In genomic region chr19:43674630-43674982, GRCh38 we compare ENCODE assay signal across 14 cellular contexts. TPM values are rescaled to one million over a fixed set of nuclear protein-coding genes. Genes with fewer than 3 reads are reported as not detected.
DNase-seq lines count a peak whose midpoint lies in the region; ATAC-seq, FAIRE-seq and TF ChIP-seq lines count a peak whose summit lies in the region.
"Had no signal": no experiment of that assay in that cellular context is flagged by ENCODE, and none has a peak within 500 bp of the region (broad histone marks: within the 10 kb centered on the region; RNA-seq: fewer than 3 reads in every experiment).

No MANE protein-coding gene starts in this region.

- FAIRE-seq in A549 (lab: Jason Lieb, UNC) (no peak), RCC 7860 (lab: Jason Lieb, UNC) (no peak)

- TF ChIP-seq EP300 in A549 (IDR thresholded peaks at IDR 0.05), result no peak

- peak overlapping the region; percentile 73 for H3K4me2 ChIP-seq in A549
- no peak overlapping the region for H3K4me2 ChIP-seq in IMR-90 (ENCODE audit: low read depth, low read length)

- H4K5ac ChIP-seq in IMR-90 (ENCODE audit: low read depth, low read length), result peak overlapping the region; percentile 58; the same call in 1 of the 2 replicates

- no peaks in the 10 kb centered on the region for H3K9me3 ChIP-seq in A549
- H3K9me3 ChIP-seq in IMR-90 (ENCODE audit: control insufficient read depth, insufficient read depth, low read length), result no peaks in the 10 kb centered on the region
- no peaks in the 10 kb centered on the region for H3K9me3 ChIP-seq in right lobe of liver
- H3K9me3 ChIP-seq in thyroid gland, result no peaks in the 10 kb centered on the region
- H3K9me3 ChIP-seq: body of pancreas had no signal

- H3K56ac ChIP-seq in IMR-90 (ENCODE audit: extremely low read depth, insufficient read depth, low read length), result no peak overlapping the region

- intact Hi-C loops in IMR-90 (cut with micrococcal nuclease) (no loop called here), right lobe of liver (cut with DNase I) (no loop called here), thyroid gland (cut with DNase I) (no loop called here)

- peak overlapping the region; percentile 14 for H3K4ac ChIP-seq in IMR-90 (ENCODE audit: low read depth, low read length)

- no peak overlapping the region for H2BK120ac ChIP-seq in IMR-90 (ENCODE audit: low read depth, low read length)

- H4K8ac ChIP-seq in IMR-90 (ENCODE audit: low read depth in 2 of 2, low read length in 2 of 2), result peak overlapping the region; percentile 41 to 80

- peak overlapping the region; percentile 89 for H2AFZ ChIP-seq in IMR-90 (replicated peaks; ENCODE audit: low read length, poor library complexity)

- CTCF ChIA-PET in A549 (lab: Yijun Ruan, JAX) (interaction anchor here (0.9 to 1.3 kb wide), 7 partner anchors 8 to 136 kb away, joined by 3 to 5 read pairs (median 3); no protein-coding TSS in a partner anchor), IMR-90 (lab: Yijun Ruan, JAX) (no interaction called here)

- H2AK9ac ChIP-seq in IMR-90 (replicated peaks; ENCODE audit: low read depth, low read length, poor library complexity), result peak overlapping the region; percentile 11

- H3K4me1 ChIP-seq in A549, result peaks cover 38% of the 10 kb centered on the region
- peaks cover 9% of the 10 kb centered on the region for H3K4me1 ChIP-seq in IMR-90 (ENCODE audit: control insufficient read depth, insufficient read depth, low read length)
- peaks cover 0 to 3% (median 0%) of the 10 kb centered on the region in 4 donors for H3K4me1 ChIP-seq in right lobe of liver
- H3K4me1 ChIP-seq in thyroid gland, result peaks cover 4 to 6% of the 10 kb centered on the region in 2 donors

- no peak overlapping the region; the same call in 2 of the 3 replicates for H2BK15ac ChIP-seq in IMR-90 (ENCODE audit: low read depth, low read length)

- BruUV-seq in IMR-90 (replicated peaks; lab: Mats Ljungman, UMichigan), result no TSS peak

- H3K4me3 ChIP-seq in A549, result no peak overlapping the region
- H3K4me3 ChIP-seq in IMR-90 (ENCODE audit: insufficient read depth, low read depth, low read length), result no peak overlapping the region
- H3K4me3 ChIP-seq in right lobe of liver, result no peak overlapping the region
- no peak overlapping the region for H3K4me3 ChIP-seq in thyroid gland (replicated peaks in 1 of 3)
- H3K4me3 ChIP-seq: body of pancreas had no signal

- H2AK5ac ChIP-seq in IMR-90 (ENCODE audit: low read depth, low read length), result peak overlapping the region; percentile 61

- H3K23ac ChIP-seq in IMR-90 (ENCODE audit: low read depth, low read length), result no peak overlapping the region

- H3K18ac ChIP-seq in IMR-90 (ENCODE audit: low read depth, low read length), result peak overlapping the region; percentile 33

- TF ChIP-seq POLR2A in A549 (IDR thresholded peaks at IDR 0.05; ENCODE audit: low read length) (no peak), IMR-90 (IDR thresholded peaks at IDR 0.05; ENCODE audit: low read depth, low read length) (no peak), right lobe of liver (IDR thresholded peaks at IDR 0.05) (no peak), thyroid gland (IDR thresholded peaks at IDR 0.05) (no peak)

- H3K9ac ChIP-seq in IMR-90 (ENCODE audit: low read depth, low read length), result no peak overlapping the region

- TF ChIP-seq CTCF in A549 (IDR thresholded peaks at IDR 0.05), result no peak
- TF ChIP-seq CTCF in IMR-90 (conservative IDR thresholded peaks at IDR 0.05; ENCODE audit: low read depth, low read length), result no peak
- TF ChIP-seq CTCF in right lobe of liver (IDR thresholded peaks at IDR 0.05), result no peak
- TF ChIP-seq CTCF in thyroid gland (IDR thresholded peaks at IDR 0.05), result no peak

- H2BK5ac ChIP-seq in IMR-90 (ENCODE audit: low read depth, low read length, poor library complexity, severe bottlenecking), result no peak overlapping the region

- WGBS in A549 (ENCODE audit: missing lambda C conversion rate), result 76% methylated on average over 3 of the region's 3 CpGs
- WGBS in IMR-90 (ENCODE audit: extremely low coverage in 2 of 2, insufficient read length in 1 of 2), 2 experiments, result no CpG with 5 or more reads among the region's 3 CpGs
- WGBS in right lobe of liver (ENCODE audit: insufficient coverage, low coverage, low lambda C conversion rate, missing lambda C conversion rate), result 57% methylated on average over 3 of the region's 3 CpGs
- 79 to 82% methylated on average over 3 of the region's 3 CpGs for WGBS in thyroid gland, 2 donors

- H3K27ac ChIP-seq in A549, result peak overlapping the region; percentile 58 to 72; a peak in 4 of 6 replicates
- H3K27ac ChIP-seq in IMR-90 (ENCODE audit: insufficient read depth, low read length), result no peak overlapping the region
- H3K27ac ChIP-seq in right lobe of liver, result peak overlapping the region in 2 of 3 donors; percentile 34 to 62
- no peak overlapping the region for H3K27ac ChIP-seq in thyroid gland

- POLR2A ChIA-PET in A549 (lab: Yijun Ruan, JAX) (interaction anchor here (0.6 to 1.4 kb wide), 3 partner anchors 90 to 860 kb away, joined by 3 to 4 read pairs (median 3); no protein-coding TSS in a partner anchor), IMR-90 (lab: Charles Lee; ENCODE audit: unreplicated experiment) (interaction anchor here (0.6 kb wide), 1 partner anchor 69 kb away, joined by 3 read pairs; no protein-coding TSS in a partner anchor)

- in situ Hi-C loops in IMR-90 (cut with MboI; ENCODE audit: low sequenced_read_pairs), result no loop called here

- H3K9me1 ChIP-seq in IMR-90 (ENCODE audit: insufficient read depth, low read length), result peaks cover 6% of the 10 kb centered on the region; the same call in 1 of the 2 replicates

- no peak for ATAC-seq in A549
- no peak for ATAC-seq in IMR-90 (ENCODE audit: low read depth)
- ATAC-seq in right lobe of liver, result peak; percentile 27 to 55 (median 36)

- H3K27me3 ChIP-seq in IMR-90 (ENCODE audit: control insufficient read depth, insufficient read depth, low read length) (no peaks in the 10 kb centered on the region), right lobe of liver (no peaks in the 10 kb centered on the region), thyroid gland (no peaks in the 10 kb centered on the region)
- H3K27me3 ChIP-seq: body of pancreas had no signal

- H4K20me1 ChIP-seq in IMR-90 (ENCODE audit: insufficient read depth, low read length), result no peaks in the 10 kb centered on the region

- peaks cover 0 to 6% of the 10 kb centered on the region in 2 experiments; a peak in 1 of 4 replicates for H3K79me1 ChIP-seq in IMR-90 (ENCODE audit: low read depth in 1 of 2, low read length in 2 of 2)

- H2BK20ac ChIP-seq in IMR-90 (ENCODE audit: low read depth, low read length), result no peak overlapping the region

- TF ChIP-seq RAD21 in A549 (conservative IDR thresholded peaks at IDR 0.05 in 1 of 2, IDR thresholded peaks at IDR 0.05 in 1 of 2) (no peak), IMR-90 (IDR thresholded peaks at IDR 0.05; ENCODE audit: low read length) (no peak)

- H3K36me3 ChIP-seq in IMR-90 (ENCODE audit: control insufficient read depth, insufficient read depth, low read length), result no peaks in the 10 kb centered on the region
- H3K36me3 ChIP-seq in right lobe of liver, result no peaks in the 10 kb centered on the region
- H3K36me3 ChIP-seq in thyroid gland, result no peaks in the 10 kb centered on the region

- 0 out of 2 replicates have a peak overlapping the region, but pooled peaks have one; percentile 18 for H3K14ac ChIP-seq in IMR-90 (replicated peaks; ENCODE audit: low read depth, low read length)

- dilution Hi-C loops in IMR-90 (cut with HindIII; ENCODE audit: low sequenced_read_pairs, unreplicated experiment), result no loop called here

- DNase-seq in A549 (ENCODE audit: low read depth in 1 of 2, low spot score in 1 of 2) (no peak), IMR-90 (peak; percentile 49), amniotic epithelial cell (ENCODE audit: low read depth) (peak; percentile 74), right lobe of liver (peak in 1 of 3 donors; percentile 51), NCI-H526 (lab: John Stamatoyannopoulos, UW) (no peak), RCC 7860 (ENCODE audit: low spot score) (no peak), NCI-H1048 (lab: John Stamatoyannopoulos, UW) (no peak), thyroid gland (no peak)
- DNase-seq: head of caudate nucleus, naive B cell, NCI-H187 had no signal

- H4K91ac ChIP-seq in IMR-90 (ENCODE audit: insufficient read depth, low read depth, low read length), result 0 out of 2 replicates have a peak overlapping the region, but pooled peaks have one; percentile 20

RNA-seq across cellular contexts. Expression of gene PLAUR, which starts 4.6 kb away (rescaled TPM):
- polyA plus RNA-seq in A549 (2011; rRNA removed) (48.6 and 55.3 TPM in 2 replicates), A549 (2017; fragmentation: RNase III; extraction: RNeasy Plus Mini Kit Qiagen cat#74134 plus additional on column Dnase treatment) (27.4 to 29.0 TPM (median 28.3 TPM) in 3 replicates), IMR-90 (2012; rRNA removed) (263 and 328 TPM in 2 replicates)
- 61.1 and 62.6 TPM in 2 replicates for polyA plus RNA-seq in A549 (2012; cell fraction: cytosol; rRNA removed)
- 93.5 and 95.3 TPM in 2 replicates for polyA plus RNA-seq in A549 (2012; cell fraction: nucleus; rRNA removed)
- polyA minus RNA-seq in A549 (2011; rRNA and poly(A)+ RNA removed), result 40.2 and 50.4 TPM in 2 replicates
- total RNA-seq in IMR-90 (2012; rRNA removed) (112 and 115 TPM in 2 replicates), right lobe of liver (10 to 100 TPM in 1 of 6 experiments, 1 to 10 TPM in 4, under 1 TPM in 1; 0.90 to 13.3 (median 2.3) TPM), thyroid gland (10 to 100 TPM in 1 of 4 donors, 1 to 10 TPM in 3; 2.4 to 21.1 (median 4.5) TPM)
- polyA plus RNA-seq in IMR-90 (2012; cell fraction: cytosol; rRNA removed), result 330 and 334 TPM in 2 replicates
- polyA plus RNA-seq in IMR-90 (2012; cell fraction: nucleus; rRNA removed; ENCODE audit: low replicate concordance), result 200 and 249 TPM in 2 replicates

RNA-seq across cellular contexts. Expression of gene CADM4, which starts 35.0 kb away (rescaled TPM):
- polyA plus RNA-seq in A549 (2011; rRNA removed) (4.2 and 4.7 TPM in 2 replicates), A549 (2017; fragmentation: RNase III; extraction: RNeasy Plus Mini Kit Qiagen cat#74134 plus additional on column Dnase treatment) (8.8 to 10.1 TPM (median 9.2 TPM) in 3 replicates), IMR-90 (2012; rRNA removed) (4.0 and 4.9 TPM in 2 replicates)
- 5.9 and 7.6 TPM in 2 replicates for polyA plus RNA-seq in A549 (2012; cell fraction: cytosol; rRNA removed)
- polyA plus RNA-seq in A549 (2012; cell fraction: nucleus; rRNA removed), result 6.7 and 7.8 TPM in 2 replicates
- 3.3 and 3.7 TPM in 2 replicates for polyA minus RNA-seq in A549 (2011; rRNA and poly(A)+ RNA removed)
- total RNA-seq in IMR-90 (2012; rRNA removed) (1.7 and 2.0 TPM in 2 replicates), right lobe of liver (1 to 10 TPM; 2.2 to 4.7 (median 3.7) TPM), thyroid gland (10 to 100 TPM in 1 of 4 donors, 1 to 10 TPM in 3; 2.3 to 11.9 (median 3.4) TPM)
- polyA plus RNA-seq in IMR-90 (2012; cell fraction: cytosol; rRNA removed), result 4.3 and 7.1 TPM in 2 replicates
- polyA plus RNA-seq in IMR-90 (2012; cell fraction: nucleus; rRNA removed; ENCODE audit: low replicate concordance), result 2.1 and 2.2 TPM in 2 replicates

RNA-seq across cellular contexts. Expression of gene IRGC, which starts 41.3 kb away (rescaled TPM):
- polyA plus RNA-seq in A549 (2011; rRNA removed), result not detected in 2 replicates
- not detected in 2 replicates for polyA plus RNA-seq in A549 (2012; cell fraction: cytosol; rRNA removed)
- polyA plus RNA-seq in A549 (2012; cell fraction: nucleus; rRNA removed), result not detected in 2 replicates
- not detected in 3 replicates for polyA plus RNA-seq in A549 (2017; fragmentation: RNase III; extraction: RNeasy Plus Mini Kit Qiagen cat#74134 plus additional on column Dnase treatment)
- polyA minus RNA-seq in A549 (2011; rRNA and poly(A)+ RNA removed), result not detected in 2 replicates
- not detected in 2 replicates for total RNA-seq in IMR-90 (2012; rRNA removed)
- polyA plus RNA-seq in IMR-90 (2012; rRNA removed), result not detected in 2 replicates
- polyA plus RNA-seq in IMR-90 (2012; cell fraction: cytosol; rRNA removed), result not detected in 2 replicates
- not detected in 2 replicates for polyA plus RNA-seq in IMR-90 (2012; cell fraction: nucleus; rRNA removed; ENCODE audit: low replicate concordance)
- total RNA-seq in right lobe of liver, result not detected
- total RNA-seq in thyroid gland, result 1 to 10 TPM in 1 of 4 donors, not detected in 3; 1.1 TPM
- total RNA-seq: activated CD8-positive, alpha-beta memory T cell treated with anti-CD3 and anti-CD28 coated beads for 36 hours; body of pancreas; SK-MEL-5 had no signal

RNA-seq across cellular contexts. Expression of gene ZNF428, which starts 55.2 kb away (rescaled TPM):
- polyA plus RNA-seq in A549 (2011; rRNA removed), result 19.3 and 22.9 TPM in 2 replicates
- polyA plus RNA-seq in A549 (2012; cell fraction: cytosol; rRNA removed), result 56.2 and 66.0 TPM in 2 replicates
- 26.1 and 30.9 TPM in 2 replicates for polyA plus RNA-seq in A549 (2012; cell fraction: nucleus; rRNA removed)
- polyA plus RNA-seq in A549 (2017; fragmentation: RNase III; extraction: RNeasy Plus Mini Kit Qiagen cat#74134 plus additional on column Dnase treatment), result 47.7 to 58.5 TPM (median 52.4 TPM) in 3 replicates
- 4.5 and 6.1 TPM in 2 replicates for polyA minus RNA-seq in A549 (2011; rRNA and poly(A)+ RNA removed)
- total RNA-seq in IMR-90 (2012; rRNA removed), result 9.9 and 10.3 TPM in 2 replicates
- 32.3 and 45.4 TPM in 2 replicates for polyA plus RNA-seq in IMR-90 (2012; rRNA removed)
- 49.1 and 54.4 TPM in 2 replicates for polyA plus RNA-seq in IMR-90 (2012; cell fraction: cytosol; rRNA removed)
- 16.4 and 17.3 TPM in 2 replicates for polyA plus RNA-seq in IMR-90 (2012; cell fraction: nucleus; rRNA removed; ENCODE audit: low replicate concordance)
- total RNA-seq in right lobe of liver, result 10 to 100 TPM; 10.9 to 16.7 (median 13.3) TPM
- 10 to 100 TPM; 28.9 to 61.5 (median 33.5) TPM for total RNA-seq in thyroid gland

Comparison
In these comparisons a context has a peak if more than half of its experiments do, and no peak if none do; other contexts are left out.
1. ATAC-seq: peak in right lobe of liver (4 of 4); none in A549 (0 of 2) and IMR-90 (single experiment).
2. DNase-seq: peak in IMR-90 (single experiment) and amniotic epithelial cell (single experiment); none in A549 (0 of 2), NCI-H526 (0 of 2), RCC 7860 (single experiment), NCI-H1048 (single experiment) and thyroid gland (0 of 2).
3. H3K27ac ChIP-seq: peak in A549 (2 of 2) and right lobe of liver (2 of 3); none in IMR-90 (single experiment) and thyroid gland (0 of 3).